1 cellular context compared by ENCODE assay signal in genomic region chr1:56578963-56579875, GRCh38.
TF ChIP-seq lines count a peak whose summit lies in the region.

Gene PLPP3 (minus strand): TSS chr1:56579563. CDS start chr1:56579016, 547 bp downstream.

TF ChIP-seq in HEK293, 187 proteins besides CTCF, POLR2A, EP300 and RAD21 (continued from another document and continues in another):
- TF ChIP-seq ZBTB11 (tag by site-specific recombination; conservative IDR thresholded peaks at IDR 0.05; ENCODE audit: low read depth) = peak; percentile 22; the same call in 1 of the 2 replicates
- no peak for TF ChIP-seq ZBTB21 (tag by site-specific recombination; IDR thresholded peaks at IDR 0.05)
- TF ChIP-seq ZBTB10 (tag by site-specific recombination; IDR thresholded peaks at IDR 0.05) = no peak
- no peak for TF ChIP-seq ZNF146 (tag by site-specific recombination; IDR thresholded peaks at IDR 0.05)
- TF ChIP-seq ZNF426 (tag by site-specific recombination; IDR thresholded peaks at IDR 0.05) = no peak
- no peak for TF ChIP-seq ZNF214 (tag by site-specific recombination; IDR thresholded peaks at IDR 0.05; ENCODE audit: borderline replicate concordance)
- no peak for TF ChIP-seq ZNF18 (tag by site-specific recombination; IDR thresholded peaks at IDR 0.05)
- no peak for TF ChIP-seq ZNF266 (tag by site-specific recombination; IDR thresholded peaks at IDR 0.05; ENCODE audit: low read depth)
- TF ChIP-seq ZNF548 (tag by site-specific recombination; IDR thresholded peaks at IDR 0.05) = no peak
- TF ChIP-seq ZNF433 (tag by site-specific recombination; IDR thresholded peaks at IDR 0.05; ENCODE audit: low read depth) = no peak
- TF ChIP-seq ZNF24 (tag by site-specific recombination; IDR thresholded peaks at IDR 0.05) = 0 out of 2 replicates have a peak, but pooled peaks have one; percentile 34
- no peak for TF ChIP-seq ZNF747 (tag by site-specific recombination; IDR thresholded peaks at IDR 0.05)
- TF ChIP-seq ZNF791 (tag by site-specific recombination; IDR thresholded peaks at IDR 0.05) = no peak
- no peak for TF ChIP-seq FEZF1 (tag by site-specific recombination; IDR thresholded peaks at IDR 0.05)
- no peak for TF ChIP-seq ZNF354C (tag by site-specific recombination; IDR thresholded peaks at IDR 0.05; ENCODE audit: borderline replicate concordance, low read depth)
- peak; percentile 82 for TF ChIP-seq ZNF362 (tag by site-specific recombination; IDR thresholded peaks at IDR 0.05)
- TF ChIP-seq SETDB1 (IDR thresholded peaks at IDR 0.05; ENCODE audit: insufficient read length, low read length) = no peak
- TF ChIP-seq SCRT2 (tag by site-specific recombination; IDR thresholded peaks at IDR 0.05) = no peak
- TF ChIP-seq ZNF138 (tag by site-specific recombination; IDR thresholded peaks at IDR 0.05; ENCODE audit: borderline replicate concordance) = no peak
- TF ChIP-seq TCF7L2 (IDR thresholded peaks at IDR 0.05; ENCODE audit: borderline replicate concordance, low read depth, low read length) = no peak
- TF ChIP-seq ZNF274 (IDR thresholded peaks at IDR 0.05; ENCODE audit: low read length) = no peak
- no peak for TF ChIP-seq ZNF274 (tag by site-specific recombination; IDR thresholded peaks at IDR 0.05; ENCODE audit: borderline replicate concordance)
- no peak for TF ChIP-seq ZNF324 (tag by site-specific recombination; IDR thresholded peaks at IDR 0.05)
- TF ChIP-seq ZNF221 (tag by site-specific recombination; IDR thresholded peaks at IDR 0.05; ENCODE audit: borderline replicate concordance) = no peak
- no peak for TF ChIP-seq ZNF777 (tag by site-specific recombination; IDR thresholded peaks at IDR 0.05; ENCODE audit: borderline replicate concordance)
- TF ChIP-seq OVOL3 (tag by site-specific recombination; IDR thresholded peaks at IDR 0.05) = no peak
- no peak for TF ChIP-seq ZNF223 (tag by site-specific recombination; IDR thresholded peaks at IDR 0.05)
- TF ChIP-seq GLIS1 (tag by site-specific recombination; IDR thresholded peaks at IDR 0.05) = no peak
- TF ChIP-seq ZNF350 (tag by site-specific recombination; IDR thresholded peaks at IDR 0.05) = no peak
- no peak for TF ChIP-seq ZNF549 (tag by site-specific recombination; IDR thresholded peaks at IDR 0.05)
- no peak for TF ChIP-seq ZNF48 (tag by site-specific recombination; IDR thresholded peaks at IDR 0.05)
- TF ChIP-seq ZNF837 (tag by site-specific recombination; IDR thresholded peaks at IDR 0.05) = 0 out of 2 replicates have a peak, but pooled peaks have one; percentile 36
- no peak for TF ChIP-seq ZNF280D (tag by site-specific recombination; IDR thresholded peaks at IDR 0.05)
- 0 out of 2 replicates have a peak, but pooled peaks have one; percentile 18 for TF ChIP-seq ZNF391 (tag by site-specific recombination; IDR thresholded peaks at IDR 0.05; ENCODE audit: borderline replicate concordance, low read depth)
- TF ChIP-seq ZNF394 (tag by site-specific recombination; IDR thresholded peaks at IDR 0.05; ENCODE audit: borderline replicate concordance) = peak; percentile 76
- TF ChIP-seq ZNF423 (tag by site-specific recombination; IDR thresholded peaks at IDR 0.05) = no peak
- no peak; the same call in 1 of the 2 replicates for TF ChIP-seq ZNF610 (tag by site-specific recombination; IDR thresholded peaks at IDR 0.05; ENCODE audit: borderline replicate concordance)
- no peak for TF ChIP-seq ZNF155 (tag by site-specific recombination; IDR thresholded peaks at IDR 0.05)
- TF ChIP-seq ZNF19 (tag by site-specific recombination; IDR thresholded peaks at IDR 0.05; ENCODE audit: low read depth) = no peak
- no peak for TF ChIP-seq ZSCAN23 (tag by site-specific recombination; IDR thresholded peaks at IDR 0.05)
- TF ChIP-seq BCL11A (tag by site-specific recombination; IDR thresholded peaks at IDR 0.05; ENCODE audit: low read depth) = 0 out of 2 replicates have a peak, but pooled peaks have one; percentile 15
- no peak for TF ChIP-seq ZNF488 (tag by site-specific recombination; IDR thresholded peaks at IDR 0.05)
- TF ChIP-seq ZNF37A (tag by site-specific recombination; IDR thresholded peaks at IDR 0.05) = no peak
- no peak for TF ChIP-seq TRIM28 (IDR thresholded peaks at IDR 0.05; ENCODE audit: borderline replicate concordance, low read length)
- TF ChIP-seq ZBTB6 (tag by site-specific recombination; IDR thresholded peaks at IDR 0.05) = peak; percentile 73; the same call in 1 of the 2 replicates
- TF ChIP-seq ZNF529 (tag by site-specific recombination; IDR thresholded peaks at IDR 0.05; ENCODE audit: insufficient replicate concordance) = no peak
